1 cellular context compared by ENCODE assay signal in the genomic region with DNA sequence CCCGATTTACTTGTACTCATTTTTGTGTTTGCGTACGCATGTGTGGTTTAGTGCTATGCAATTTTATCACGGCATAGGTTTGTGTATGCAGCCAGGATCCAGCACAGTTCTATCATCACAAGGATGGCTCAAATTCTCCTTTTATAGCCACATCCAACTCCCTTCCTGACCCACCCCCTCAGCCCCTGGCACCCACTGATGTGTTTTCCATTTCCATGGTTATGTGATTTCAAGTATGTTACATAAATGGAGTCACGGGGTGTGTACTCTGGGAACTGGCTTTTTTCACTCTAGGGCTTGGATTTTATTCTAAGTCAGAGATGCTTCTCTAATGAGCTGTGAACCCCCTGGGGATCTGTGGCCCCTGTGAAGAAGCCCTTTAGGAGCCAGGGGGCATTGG.
TF ChIP-seq lines count a peak whose summit lies in the region.

No MANE protein-coding gene starts in this region.

TF ChIP-seq in H1, 55 proteins besides CTCF, POLR2A, EP300 and RAD21:
- TF ChIP-seq, protein P1, sequence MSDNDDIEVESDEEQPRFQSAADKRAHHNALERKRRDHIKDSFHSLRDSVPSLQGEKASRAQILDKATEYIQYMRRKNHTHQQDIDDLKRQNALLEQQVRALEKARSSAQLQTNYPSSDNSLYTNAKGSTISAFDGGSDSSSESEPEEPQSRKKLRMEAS (IDR thresholded peaks at IDR 0.05): no peak
- TF ChIP-seq TCF12 (IDR thresholded peaks at IDR 0.05; ENCODE audit: low read depth, low read length) (no peak), HDAC2 (IDR thresholded peaks at IDR 0.05; ENCODE audit: borderline replicate concordance in 1 of 2, low read depth in 2 of 2, low read length in 2 of 2) (no peak), BCL11A (IDR thresholded peaks at IDR 0.05; ENCODE audit: low read depth in 2 of 2, low read length in 2 of 2) (no peak), CEBPB (IDR thresholded peaks at IDR 0.05; ENCODE audit: low read depth, low read length) (no peak), ASH2L (IDR thresholded peaks at IDR 0.05; ENCODE audit: low read length) (no peak), MAFK (IDR thresholded peaks at IDR 0.05; ENCODE audit: low read depth, low read length) (no peak), HDAC6 (IDR thresholded peaks at IDR 0.05; ENCODE audit: low read depth, low read length) (no peak), JUN (IDR thresholded peaks at IDR 0.05; ENCODE audit: low read depth, low read length) (no peak), KDM5A (IDR thresholded peaks at IDR 0.05; ENCODE audit: low read length) (no peak), SRF (IDR thresholded peaks at IDR 0.05; ENCODE audit: low read depth, low read length) (no peak), ZNF274 (IDR thresholded peaks at IDR 0.05; ENCODE audit: borderline replicate concordance, extremely low read depth, low read length) (no peak), YY1 (IDR thresholded peaks at IDR 0.05; ENCODE audit: low read depth, low read length) (no peak), FOSL1 (IDR thresholded peaks at IDR 0.05; ENCODE audit: insufficient read depth, low read depth, low read length) (no peak)
- TF ChIP-seq, protein P2, sequence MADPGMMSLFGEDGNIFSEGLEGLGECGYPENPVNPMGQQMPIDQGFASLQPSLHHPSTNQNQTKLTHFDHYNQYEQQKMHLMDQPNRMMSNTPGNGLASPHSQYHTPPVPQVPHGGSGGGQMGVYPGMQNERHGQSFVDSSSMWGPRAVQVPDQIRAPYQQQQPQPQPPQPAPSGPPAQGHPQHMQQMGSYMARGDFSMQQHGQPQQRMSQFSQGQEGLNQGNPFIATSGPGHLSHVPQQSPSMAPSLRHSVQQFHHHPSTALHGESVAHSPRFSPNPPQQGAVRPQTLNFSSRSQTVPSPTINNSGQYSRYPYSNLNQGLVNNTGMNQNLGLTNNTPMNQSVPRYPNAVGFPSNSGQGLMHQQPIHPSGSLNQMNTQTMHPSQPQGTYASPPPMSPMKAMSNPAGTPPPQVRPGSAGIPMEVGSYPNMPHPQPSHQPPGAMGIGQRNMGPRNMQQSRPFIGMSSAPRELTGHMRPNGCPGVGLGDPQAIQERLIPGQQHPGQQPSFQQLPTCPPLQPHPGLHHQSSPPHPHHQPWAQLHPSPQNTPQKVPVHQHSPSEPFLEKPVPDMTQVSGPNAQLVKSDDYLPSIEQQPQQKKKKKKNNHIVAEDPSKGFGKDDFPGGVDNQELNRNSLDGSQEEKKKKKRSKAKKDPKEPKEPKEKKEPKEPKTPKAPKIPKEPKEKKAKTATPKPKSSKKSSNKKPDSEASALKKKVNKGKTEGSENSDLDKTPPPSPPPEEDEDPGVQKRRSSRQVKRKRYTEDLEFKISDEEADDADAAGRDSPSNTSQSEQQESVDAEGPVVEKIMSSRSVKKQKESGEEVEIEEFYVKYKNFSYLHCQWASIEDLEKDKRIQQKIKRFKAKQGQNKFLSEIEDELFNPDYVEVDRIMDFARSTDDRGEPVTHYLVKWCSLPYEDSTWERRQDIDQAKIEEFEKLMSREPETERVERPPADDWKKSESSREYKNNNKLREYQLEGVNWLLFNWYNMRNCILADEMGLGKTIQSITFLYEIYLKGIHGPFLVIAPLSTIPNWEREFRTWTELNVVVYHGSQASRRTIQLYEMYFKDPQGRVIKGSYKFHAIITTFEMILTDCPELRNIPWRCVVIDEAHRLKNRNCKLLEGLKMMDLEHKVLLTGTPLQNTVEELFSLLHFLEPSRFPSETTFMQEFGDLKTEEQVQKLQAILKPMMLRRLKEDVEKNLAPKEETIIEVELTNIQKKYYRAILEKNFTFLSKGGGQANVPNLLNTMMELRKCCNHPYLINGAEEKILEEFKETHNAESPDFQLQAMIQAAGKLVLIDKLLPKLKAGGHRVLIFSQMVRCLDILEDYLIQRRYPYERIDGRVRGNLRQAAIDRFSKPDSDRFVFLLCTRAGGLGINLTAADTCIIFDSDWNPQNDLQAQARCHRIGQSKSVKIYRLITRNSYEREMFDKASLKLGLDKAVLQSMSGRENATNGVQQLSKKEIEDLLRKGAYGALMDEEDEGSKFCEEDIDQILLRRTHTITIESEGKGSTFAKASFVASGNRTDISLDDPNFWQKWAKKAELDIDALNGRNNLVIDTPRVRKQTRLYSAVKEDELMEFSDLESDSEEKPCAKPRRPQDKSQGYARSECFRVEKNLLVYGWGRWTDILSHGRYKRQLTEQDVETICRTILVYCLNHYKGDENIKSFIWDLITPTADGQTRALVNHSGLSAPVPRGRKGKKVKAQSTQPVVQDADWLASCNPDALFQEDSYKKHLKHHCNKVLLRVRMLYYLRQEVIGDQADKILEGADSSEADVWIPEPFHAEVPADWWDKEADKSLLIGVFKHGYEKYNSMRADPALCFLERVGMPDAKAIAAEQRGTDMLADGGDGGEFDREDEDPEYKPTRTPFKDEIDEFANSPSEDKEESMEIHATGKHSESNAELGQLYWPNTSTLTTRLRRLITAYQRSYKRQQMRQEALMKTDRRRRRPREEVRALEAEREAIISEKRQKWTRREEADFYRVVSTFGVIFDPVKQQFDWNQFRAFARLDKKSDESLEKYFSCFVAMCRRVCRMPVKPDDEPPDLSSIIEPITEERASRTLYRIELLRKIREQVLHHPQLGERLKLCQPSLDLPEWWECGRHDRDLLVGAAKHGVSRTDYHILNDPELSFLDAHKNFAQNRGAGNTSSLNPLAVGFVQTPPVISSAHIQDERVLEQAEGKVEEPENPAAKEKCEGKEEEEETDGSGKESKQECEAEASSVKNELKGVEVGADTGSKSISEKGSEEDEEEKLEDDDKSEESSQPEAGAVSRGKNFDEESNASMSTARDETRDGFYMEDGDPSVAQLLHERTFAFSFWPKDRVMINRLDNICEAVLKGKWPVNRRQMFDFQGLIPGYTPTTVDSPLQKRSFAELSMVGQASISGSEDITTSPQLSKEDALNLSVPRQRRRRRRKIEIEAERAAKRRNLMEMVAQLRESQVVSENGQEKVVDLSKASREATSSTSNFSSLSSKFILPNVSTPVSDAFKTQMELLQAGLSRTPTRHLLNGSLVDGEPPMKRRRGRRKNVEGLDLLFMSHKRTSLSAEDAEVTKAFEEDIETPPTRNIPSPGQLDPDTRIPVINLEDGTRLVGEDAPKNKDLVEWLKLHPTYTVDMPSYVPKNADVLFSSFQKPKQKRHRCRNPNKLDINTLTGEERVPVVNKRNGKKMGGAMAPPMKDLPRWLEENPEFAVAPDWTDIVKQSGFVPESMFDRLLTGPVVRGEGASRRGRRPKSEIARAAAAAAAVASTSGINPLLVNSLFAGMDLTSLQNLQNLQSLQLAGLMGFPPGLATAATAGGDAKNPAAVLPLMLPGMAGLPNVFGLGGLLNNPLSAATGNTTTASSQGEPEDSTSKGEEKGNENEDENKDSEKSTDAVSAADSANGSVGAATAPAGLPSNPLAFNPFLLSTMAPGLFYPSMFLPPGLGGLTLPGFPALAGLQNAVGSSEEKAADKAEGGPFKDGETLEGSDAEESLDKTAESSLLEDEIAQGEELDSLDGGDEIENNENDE (IDR thresholded peaks at IDR 0.05; ENCODE audit: insufficient replicate concordance, low read length): no peak
